ENCODE assay signal across 19 cellular contexts in genomic region chr20:62566771-62567170, GRCh38.
DNase-seq lines count a peak whose midpoint lies in the region; ATAC-seq, FAIRE-seq and TF ChIP-seq lines count a peak whose summit lies in the region.
"Had no signal": no experiment of that assay in that cellular context is flagged by ENCODE, and none has a peak within 500 bp of the region (broad histone marks: within the 10 kb centered on the region; RNA-seq: fewer than 3 reads in every experiment).

No MANE protein-coding gene starts in this region.

- no peak for TF ChIP-seq CTCF in left ventricle myocardium inferior (IDR thresholded peaks at IDR 0.05; ENCODE audit: borderline replicate concordance)
- no peak for TF ChIP-seq CTCF in heart right ventricle (IDR thresholded peaks at IDR 0.05)
- TF ChIP-seq CTCF in WTC11 (IDR thresholded peaks at IDR 0.05) = no peak
- no peak for TF ChIP-seq CTCF in gastrocnemius medialis (IDR thresholded peaks at IDR 0.05 in 4 of 5, conservative IDR thresholded peaks at IDR 0.05 in 1 of 5)
- TF ChIP-seq CTCF in D721Med (IDR thresholded peaks at IDR 0.05; ENCODE audit: insufficient read depth, missing control alignments) = no peak

- H3K4me3 Mint-ChIP-seq in WTC11 = no peak overlapping the region
- H3K4me3 Mint-ChIP-seq: CD4-positive, CD25-positive, alpha-beta regulatory T cell; CD8-positive, alpha-beta memory T cell; H9 had no signal

- H3K27me3 Mint-ChIP-seq in WTC11 (ENCODE audit: low read depth) = no peaks in the 10 kb centered on the region

- ATAC-seq in heart right ventricle = no peak
- ATAC-seq in WTC11 = no peak
- peak in 1 of 2 donors; percentile 18 for ATAC-seq in gastrocnemius medialis

- peak overlapping the region; percentile 94 for H3K27ac ChIP-seq in left ventricle myocardium inferior (replicated peaks)
- H3K27ac ChIP-seq in heart right ventricle = peak overlapping the region in 4 of 10 donors; percentile 28 to 89 (median 35)
- peak overlapping the region; percentile 91 to 100 (median 98) for H3K27ac ChIP-seq in gastrocnemius medialis

- peak in 1 of 2 donors; percentile 17 for TF ChIP-seq POLR2A in gastrocnemius medialis (IDR thresholded peaks at IDR 0.05)

- H3K9me3 ChIP-seq in left ventricle myocardium inferior (replicated peaks) (no peaks in the 10 kb centered on the region), heart right ventricle (no peaks in the 10 kb centered on the region), NT2/D1 (ENCODE audit: insufficient read depth, low read length) (no peaks in the 10 kb centered on the region; the same call in 1 of the 2 replicates), gastrocnemius medialis (no peaks in the 10 kb centered on the region)
- H3K9me3 ChIP-seq: BE2C had no signal

- H3K4me3 ChIP-seq in left ventricle myocardium inferior (no peak overlapping the region), heart right ventricle (no peak overlapping the region), NT2/D1 (ENCODE audit: insufficient read length, low read depth) (no peak overlapping the region), gastrocnemius medialis (no peak overlapping the region)

- POLR2A ChIA-PET in WTC11 (lab: Charles Lee) = no interaction called here

- H3K36me3 Mint-ChIP-seq in WTC11 = no peaks in the 10 kb centered on the region
- H3K36me3 Mint-ChIP-seq: CD4-positive, CD25-positive, alpha-beta regulatory T cell; CD8-positive, alpha-beta memory T cell had no signal

- H3K9me3 Mint-ChIP-seq in WTC11 = no peaks in the 10 kb centered on the region
- H3K9me3 Mint-ChIP-seq: CD8-positive, alpha-beta memory T cell had no signal

- H3K36me3 ChIP-seq in left ventricle myocardium inferior = peaks cover 5% of the 10 kb centered on the region
- peaks cover 0 to 19% (median 0%) of the 10 kb centered on the region in 9 donors for H3K36me3 ChIP-seq in heart right ventricle
- no peaks in the 10 kb centered on the region for H3K36me3 ChIP-seq in NT2/D1 (ENCODE audit: insufficient read depth, insufficient read length, low read length)
- H3K36me3 ChIP-seq in gastrocnemius medialis = no peaks in the 10 kb centered on the region
- H3K36me3 ChIP-seq: BE2C had no signal

- no peak for DNase-seq in left ventricle myocardium inferior
- no peak for DNase-seq in heart right ventricle
- no peak for DNase-seq in NT2/D1 (ENCODE audit: low read depth, low spot score)
- no peak for DNase-seq in WTC11 (ENCODE audit: low spot score)
- DNase-seq in gastrocnemius medialis = peak in 1 of 2 donors; percentile 77
- no peak for DNase-seq in Kasumi-1 (lab: John Stamatoyannopoulos, UW)
- no peak for DNase-seq in D721Med (ENCODE audit: insufficient read length, low spot score)
- DNase-seq: ACHN; BE2C; C1 segment of cervical spinal cord; CD4-positive, CD25-positive, alpha-beta regulatory T cell; CD8-positive, alpha-beta memory T cell; COR-L47; H9 had no signal

- intact Hi-C loops in left ventricle myocardium inferior (cut with micrococcal nuclease) = no loop called here
- intact Hi-C loops in heart right ventricle (cut with DNase I) = no loop called here
- intact Hi-C loops in gastrocnemius medialis (cut with DNase I; ENCODE audit: low total_unique reads) = no loop called here

- 78 to 81% methylated on average over 18 of the region's 18 CpGs for WGBS in heart right ventricle, 2 donors

- peak overlapping the region; percentile 8 for H3K9ac ChIP-seq in NT2/D1 (ENCODE audit: insufficient read length, low read depth)

- FAIRE-seq in D721Med (lab: Jason Lieb, UNC) = no peak
- FAIRE-seq: A204.1, G401.6, GM12891, GM19239, H1 had no signal

- H3K4me1 ChIP-seq in left ventricle myocardium inferior (no peaks in the 10 kb centered on the region), heart right ventricle (peaks cover 0 to 33% (median 0%) of the 10 kb centered on the region in 9 donors), NT2/D1 (ENCODE audit: insufficient read depth, insufficient read length) (peaks cover 3% of the 10 kb centered on the region), gastrocnemius medialis (peaks cover 4 to 33% of the 10 kb centered on the region in 2 donors)
- H3K4me1 ChIP-seq: BE2C had no signal

- H3K27me3 ChIP-seq in left ventricle myocardium inferior (ENCODE audit: low read depth) = peaks cover 30% of the 10 kb centered on the region
- peaks cover 0 to 27% (median 6%) of the 10 kb centered on the region in 7 donors for H3K27me3 ChIP-seq in heart right ventricle
- H3K27me3 ChIP-seq in NT2/D1 (ENCODE audit: insufficient read depth, insufficient read length) = no peaks in the 10 kb centered on the region
- no peaks in the 10 kb centered on the region for H3K27me3 ChIP-seq in gastrocnemius medialis
- H3K27me3 ChIP-seq: BE2C had no signal

- H3K4me1 Mint-ChIP-seq in WTC11 = no peaks in the 10 kb centered on the region

- in situ Hi-C loops in gastrocnemius medialis (cut with MboI; ENCODE audit: low sequenced_read_pairs in 4 of 4) = no loop called here

- H3K27ac Mint-ChIP-seq in WTC11 = 0 out of 2 replicates have a peak overlapping the region, but pooled peaks have one; percentile 60
- H3K27ac Mint-ChIP-seq: CD4-positive, CD25-positive, alpha-beta regulatory T cell; CD8-positive, alpha-beta memory T cell had no signal

- CTCF ChIA-PET in WTC11 (lab: Charles Lee) = no interaction called here

TF ChIP-seq in WTC11, 78 proteins besides CTCF, POLR2A, EP300 and RAD21 (continues in another document):
- TF ChIP-seq PRRX2 (CRISPR knock-in tag; IDR thresholded peaks at IDR 0.05) (no peak), AFF4 (CRISPR knock-in tag; IDR thresholded peaks at IDR 0.05; ENCODE audit: borderline replicate concordance) (no peak), ZNF425 (CRISPR knock-in tag; conservative IDR thresholded peaks at IDR 0.05) (no peak), ATF2 (CRISPR knock-in tag; IDR thresholded peaks at IDR 0.05; ENCODE audit: borderline replicate concordance, low read depth) (no peak), JUN (CRISPR knock-in tag; IDR thresholded peaks at IDR 0.05) (no peak), ZNF423 (CRISPR knock-in tag; IDR thresholded peaks at IDR 0.05) (no peak), CREM (CRISPR knock-in tag; IDR thresholded peaks at IDR 0.05) (no peak), CDX4 (CRISPR knock-in tag; IDR thresholded peaks at IDR 0.05; ENCODE audit: borderline replicate concordance) (no peak)
